Comparison of ENCODE assay signal across 28 cellular contexts in genomic region chr2:2649109-2650072, GRCh38.
DNase-seq lines count a peak whose midpoint lies in the region; ATAC-seq and TF ChIP-seq lines count a peak whose summit lies in the region.
"Had no signal": no experiment of that assay in that cellular context is flagged by ENCODE, and none has a peak within 500 bp of the region (broad histone marks: within the 10 kb centered on the region; RNA-seq: fewer than 3 reads in every experiment).

No MANE protein-coding gene starts in this region.

- H3K27ac ChIP-seq in neuronal stem cell (replicated peaks; ENCODE audit: low read length) (no peak overlapping the region), brain microvascular endothelial cell (no peak overlapping the region)
- H3K27ac ChIP-seq: A549 had no signal

- H3K27me3 ChIP-seq in neuronal stem cell (ENCODE audit: control insufficient read depth in 3 of 3, insufficient read depth in 3 of 3, low read depth in 1 of 3, low read length in 3 of 3) = no peaks in the 10 kb centered on the region
- no peaks in the 10 kb centered on the region for H3K27me3 ChIP-seq in brain microvascular endothelial cell (replicated peaks)
- H3K27me3 ChIP-seq: MG63 had no signal

- no peaks in the 10 kb centered on the region for H3K27me3 Mint-ChIP-seq in stimulated activated naive CD8-positive, alpha-beta T cell treated with anti-CD3 and anti-CD28 coated beads, Interleukin-15, amount 100 ng/mL, for 72 hours

- whole genome bisulfite sequencing in neuronal stem cell (ENCODE audit: extremely low coverage in 2 of 2, insufficient read length in 2 of 2, insufficient replicate concordance in 1 of 2), 2 donors = no CpG with 5 or more reads among the region's 36 CpGs

- H3K4me3 Mint-ChIP-seq in stimulated activated naive CD8-positive, alpha-beta T cell treated with anti-CD3 and anti-CD28 coated beads, Interleukin-15, amount 100 ng/mL, for 72 hours = no peak overlapping the region
- H3K4me3 Mint-ChIP-seq: CD8-positive, alpha-beta T cell; HFFc6 had no signal

- no peak overlapping the region for H3K9ac ChIP-seq in neuronal stem cell (ENCODE audit: low read depth, low read length, poor library complexity)

- no peak for DNase-seq in stimulated activated naive CD8-positive, alpha-beta T cell treated with anti-CD3 and anti-CD28 coated beads, Interleukin-15, amount 100 ng/mL, for 72 hours
- no peak for DNase-seq in stimulated activated naive CD8-positive, alpha-beta T cell treated with anti-CD3 and anti-CD28 coated beads, Interleukin-15, Interleukin-2, amounts not matched to agents 100 U/mL and 50 U/mL, for 24 hours
- DNase-seq in left lobe of liver (ENCODE audit: low spot score) = peak; percentile 24
- DNase-seq in neuronal stem cell (ENCODE audit: low spot score) = no peak
- DNase-seq in activated CD4-positive, alpha-beta T cell treated with anti-CD3 and anti-CD28 coated beads, Interleukin-2, amount 50 U/mL, for 4 hours = no peak
- DNase-seq in brain microvascular endothelial cell = no peak
- no peak for DNase-seq in NCI-H1092 treated with DMSO at 0.1 percent for 48 hours (lab: John Stamatoyannopoulos, UW)
- DNase-seq: C1 segment of cervical spinal cord; Caco-2; CD8-positive, alpha-beta T cell; DMS79; EL; GDM1; GOT3; HFFc6; IMR-90; KG1; MG63; NCI-H1417 treated with DMSO at 0.1 percent for 48 hours; NCI-H1694 treated with DMSO at 0.1 percent for 48 hours; NCI-H2081; NCI-H2227 treated with DMSO at 0.1 percent for 48 hours; NCI-H69; Right ventricle myocardium superior; RPMI8226 had no signal

- H2AK5ac ChIP-seq in neuronal stem cell (ENCODE audit: low read depth, low read length) = peak overlapping the region; percentile 24

- H2BK120ac ChIP-seq in neuronal stem cell (ENCODE audit: low read depth, low read length) = no peak overlapping the region

- no peak overlapping the region for H4K8ac ChIP-seq in neuronal stem cell (ENCODE audit: low read depth, low read length)

- H3K9me3 ChIP-seq in neuronal stem cell (replicated peaks in 1 of 2; ENCODE audit: control insufficient read depth in 2 of 2, insufficient read depth in 1 of 2, low read depth in 1 of 2, low read length in 2 of 2) = peaks cover 0 to 4% of the 10 kb centered on the region in 2 donors
- H3K9me3 ChIP-seq: Caco-2, HAP-1, MG63 had no signal

- H3K79me1 ChIP-seq in neuronal stem cell (ENCODE audit: low read depth, low read length) = peaks cover 3% of the 10 kb centered on the region

- no peak overlapping the region for H3K23ac ChIP-seq in neuronal stem cell (ENCODE audit: low read depth, low read length, poor library complexity)

- in situ Hi-C loops in brain microvascular endothelial cell (cut with HindIII; ENCODE audit: low pct_ligation_motif_present, low sequenced_read_pairs) = no loop called here

- H2BK5ac ChIP-seq in neuronal stem cell (ENCODE audit: low read length) = no peak overlapping the region

- H3K9me3 Mint-ChIP-seq in stimulated activated naive CD8-positive, alpha-beta T cell treated with anti-CD3 and anti-CD28 coated beads, Interleukin-15, amount 100 ng/mL, for 72 hours = peaks cover 0 to 1% of the 10 kb centered on the region in 2 donors
- H3K9me3 Mint-ChIP-seq: CD8-positive, alpha-beta T cell had no signal

- no peak overlapping the region for H3K4me3 ChIP-seq in neuronal stem cell (ENCODE audit: low read length in 2 of 2)
- no peak overlapping the region for H3K4me3 ChIP-seq in brain microvascular endothelial cell (ENCODE audit: low read depth, low read length)
- H3K4me3 ChIP-seq: A549, GM12878, HAP-1, MG63 had no signal

- no peak overlapping the region for H3K4ac ChIP-seq in neuronal stem cell (ENCODE audit: low read length)

- no peak for ATAC-seq in stimulated activated naive CD8-positive, alpha-beta T cell treated with anti-CD3 and anti-CD28 coated beads, Interleukin-15, amount 100 ng/mL, for 72 hours
- ATAC-seq in stimulated activated naive CD8-positive, alpha-beta T cell treated with anti-CD3 and anti-CD28 coated beads, Interleukin-15, Interleukin-2, amounts not matched to agents 100 U/mL and 50 U/mL, for 24 hours = no peak
- no peak for ATAC-seq in left lobe of liver
- ATAC-seq: A549; CD8-positive, alpha-beta T cell; GM12878 had no signal

- H3K14ac ChIP-seq in neuronal stem cell (ENCODE audit: low read length) = no peak overlapping the region

- H2AFZ ChIP-seq in neuronal stem cell (ENCODE audit: low read length) = no peak overlapping the region

- H4K91ac ChIP-seq in neuronal stem cell (ENCODE audit: low read depth, low read length, poor library complexity) = no peak overlapping the region

- H3K18ac ChIP-seq in neuronal stem cell (ENCODE audit: low read length) = peak overlapping the region; percentile 12

- no peak for TF ChIP-seq CTCF in brain microvascular endothelial cell (IDR thresholded peaks at IDR 0.05; ENCODE audit: low read depth, low read length, missing control alignments)

- H2BK12ac ChIP-seq in neuronal stem cell (ENCODE audit: low read length) = no peak overlapping the region

- H3K36me3 ChIP-seq in neuronal stem cell (replicated peaks in 1 of 2; ENCODE audit: control insufficient read depth in 2 of 2, insufficient read depth in 2 of 2, low read length in 2 of 2) (no peaks in the 10 kb centered on the region), brain microvascular endothelial cell (replicated peaks) (no peaks in the 10 kb centered on the region)
- H3K36me3 ChIP-seq: HAP-1, MG63 had no signal

- peaks cover 0 to 2% of the 10 kb centered on the region in 2 donors for H3K4me1 ChIP-seq in neuronal stem cell (ENCODE audit: control insufficient read depth in 2 of 2, insufficient read depth in 1 of 2, low read depth in 1 of 2, low read length in 2 of 2)
- H3K4me1 ChIP-seq: A549, Caco-2, HAP-1 had no signal

- peak overlapping the region; percentile 4 to 31 for H3K27ac Mint-ChIP-seq in stimulated activated naive CD8-positive, alpha-beta T cell treated with anti-CD3 and anti-CD28 coated beads, Interleukin-15, amount 100 ng/mL, for 72 hours
- H3K27ac Mint-ChIP-seq: CD8-positive, alpha-beta T cell; HFFc6 had no signal

- H3K4me2 ChIP-seq in neuronal stem cell (ENCODE audit: insufficient read depth, low read length, poor library complexity, severe bottlenecking) = no peak overlapping the region
- H3K4me2 ChIP-seq: A549 had no signal

- H3K4me1 Mint-ChIP-seq in stimulated activated naive CD8-positive, alpha-beta T cell treated with anti-CD3 and anti-CD28 coated beads, Interleukin-15, amount 100 ng/mL, for 72 hours = peaks cover 48% of the 10 kb centered on the region

- H2BK15ac ChIP-seq in neuronal stem cell (ENCODE audit: low read length) = peak overlapping the region; percentile 10
